Comparison of ENCODE assay signal across 4 cellular contexts in genomic region chr1:1018321-1018685, GRCh38. TPM values are rescaled to one million over a fixed set of nuclear protein-coding genes. Genes with fewer than 3 reads are reported as not detected.
"Had no signal": no experiment of that assay in that cellular context is flagged by ENCODE, and none has a peak within 500 bp of the region (broad histone marks: within the 10 kb centered on the region; RNA-seq: fewer than 3 reads in every experiment).

No MANE protein-coding gene starts in this region.

RNA-seq across cellular contexts. Expression of gene HES4, which starts 18.4 kb away (rescaled TPM):
- total RNA-seq: OCI-LY7 had no signal

RNA-seq across cellular contexts. Expression of gene PERM1, which starts 36.4 kb away (rescaled TPM):
- total RNA-seq: LHCN-M2, MCF 10A, OCI-LY7, SJCRH30 had no signal

RNA-seq across cellular contexts. Expression of gene PLEKHN1, which starts 52.0 kb away (rescaled TPM):
- total RNA-seq: OCI-LY7 had no signal
